ENCODE assay signal across 8 cellular contexts in the genomic region with DNA sequence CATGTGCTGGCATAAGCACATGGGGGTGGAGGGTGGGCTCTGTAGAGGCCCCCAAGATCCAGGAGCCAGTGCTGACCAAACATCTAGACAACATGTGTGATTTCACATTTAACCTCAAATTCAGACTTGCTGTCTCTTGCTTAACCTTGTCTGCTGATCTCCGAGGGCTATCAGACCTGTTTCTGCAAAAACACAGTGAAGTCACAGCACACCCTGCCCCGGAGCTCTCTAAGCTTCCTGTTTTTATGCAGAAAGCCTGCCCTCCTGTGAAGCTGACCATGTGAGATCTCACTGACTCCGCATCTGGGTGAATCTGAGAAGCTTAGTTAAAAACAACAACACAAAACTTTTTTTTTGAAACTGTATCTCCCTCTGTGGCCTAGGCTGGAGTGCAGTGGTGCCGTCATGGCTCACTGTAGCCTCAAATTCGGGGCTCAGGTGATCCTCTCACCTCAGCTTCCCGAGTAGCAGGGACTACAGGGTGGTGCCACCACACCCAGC. TPM values are rescaled to one million over a fixed set of nuclear protein-coding genes. Genes with fewer than 3 reads are reported as not detected.
DNase-seq lines count a peak whose midpoint lies in the region; ATAC-seq and TF ChIP-seq lines count a peak whose summit lies in the region.

No MANE protein-coding gene starts in this region.

- H2AK5ac ChIP-seq in H9 (ENCODE audit: insufficient read length, low read length) (no peak overlapping the region), trophoblast cell (ENCODE audit: low read length) (no peak overlapping the region)

- H3K4me3 ChIP-seq in trophoblast cell (ENCODE audit: low read depth, low read length): no peak overlapping the region

- no peak overlapping the region for H3K27ac ChIP-seq in H9 (ENCODE audit: insufficient read length, low read depth, low read length)
- peak overlapping the region; percentile 78 for H3K27ac ChIP-seq in epithelial cell of prostate
- peak overlapping the region; percentile 75 for H3K27ac ChIP-seq in trophoblast cell (ENCODE audit: low read depth, low read length)

- H3K79me1 ChIP-seq in H9 (ENCODE audit: insufficient read depth, low read depth, low read length, poor library complexity, severe bottlenecking) (no peaks in the 10 kb centered on the region), trophoblast cell (ENCODE audit: low read length) (peaks cover 8% of the 10 kb centered on the region)

- no CpG with 5 or more reads among the region's 6 CpGs for WGBS in H9 (ENCODE audit: extremely low coverage, insufficient read length, low lambda C conversion rate)
- no CpG with 5 or more reads among the region's 6 CpGs for WGBS in trophoblast cell (ENCODE audit: extremely low coverage, insufficient coverage, insufficient read length)

- H3K4me1 Mint-ChIP-seq in H9 (peaks cover 13 to 18% of the 10 kb centered on the region in 2 experiments), WTC11 (peaks cover 14% of the 10 kb centered on the region), chondrocyte (ENCODE audit: low read depth) (no peaks in the 10 kb centered on the region)

- no peak overlapping the region for H2BK20ac ChIP-seq in H9 (ENCODE audit: low read depth, low read length, poor library complexity, severe bottlenecking)

- intact Hi-C loops in posterior cingulate gyrus (cut with DNase I): no loop called here

- H2BK12ac ChIP-seq in H9 (ENCODE audit: insufficient read length, low read depth, low read length) (no peak overlapping the region), trophoblast cell (ENCODE audit: low read length) (no peak overlapping the region)

- H3K36me3 ChIP-seq in trophoblast cell (ENCODE audit: control insufficient read depth in 1 of 2, insufficient read depth in 2 of 2, low read length in 2 of 2): no peaks in the 10 kb centered on the region

- no peak overlapping the region for H3K4ac ChIP-seq in H9 (ENCODE audit: low read depth, low read length)
- no peak overlapping the region for H3K4ac ChIP-seq in trophoblast cell (ENCODE audit: low read depth, low read length)

- H3K4me3 Mint-ChIP-seq in H9 (no peak overlapping the region), WTC11 (no peak overlapping the region), chondrocyte (ENCODE audit: unreplicated experiment) (no peak overlapping the region)

- no peak for TF ChIP-seq CTCF in H9 (conservative IDR thresholded peaks at IDR 0.05)
- TF ChIP-seq CTCF in WTC11 (IDR thresholded peaks at IDR 0.05): no peak
- TF ChIP-seq CTCF in chondrocyte (IDR thresholded peaks at IDR 0.05): no peak

- DNase-seq in H9: no peak
- DNase-seq in WTC11 (ENCODE audit: low spot score): no peak
- DNase-seq in epithelial cell of prostate (ENCODE audit: low read depth, low spot score): peak; percentile 58
- peak; percentile 62 to 79 for DNase-seq in trophoblast cell
- no peak for DNase-seq in posterior cingulate gyrus
- DNase-seq in D341Med (ENCODE audit: low spot score): no peak
- no peak for DNase-seq in NCI-H2227 (lab: John Stamatoyannopoulos, UW; ENCODE audit: unreplicated experiment)
- no peak for DNase-seq in chondrocyte (ENCODE audit: low spot score)

- H3T11ph ChIP-seq in H9 (ENCODE audit: low read length): no peak overlapping the region

- no peak overlapping the region for H3K14ac ChIP-seq in H9 (ENCODE audit: insufficient read depth, low read length)
- H3K14ac ChIP-seq in trophoblast cell (ENCODE audit: low read length): no peak overlapping the region

- H3K27me3 ChIP-seq in H9 (ENCODE audit: insufficient read depth, low read length) (no peaks in the 10 kb centered on the region), trophoblast cell (ENCODE audit: insufficient read depth, low read length) (no peaks in the 10 kb centered on the region)

- H3K9me3 ChIP-seq in H9 (ENCODE audit: control insufficient read depth, low read depth, low read length) (no peaks in the 10 kb centered on the region), trophoblast cell (ENCODE audit: insufficient read depth, low read depth, low read length) (no peaks in the 10 kb centered on the region)

- H2BK5ac ChIP-seq in H9 (ENCODE audit: insufficient read length, low read length): no peak overlapping the region
- peak overlapping the region; percentile 47 for H2BK5ac ChIP-seq in trophoblast cell (ENCODE audit: low read depth, low read length, poor library complexity)

- H3K56ac ChIP-seq in H9 (ENCODE audit: insufficient read length, low read depth, low read length): no peak overlapping the region

- H3K23me2 ChIP-seq in H9 (ENCODE audit: insufficient read length, low read depth, low read length, poor library complexity, severe bottlenecking): no peaks in the 10 kb centered on the region

- no peaks in the 10 kb centered on the region for H3K9me3 Mint-ChIP-seq in H9
- no peaks in the 10 kb centered on the region for H3K9me3 Mint-ChIP-seq in WTC11
- H3K9me3 Mint-ChIP-seq in chondrocyte (ENCODE audit: low read depth): no peaks in the 10 kb centered on the region

- H4K8ac ChIP-seq in H9 (replicated peaks; ENCODE audit: insufficient read length, low read depth, low read length) (no peak overlapping the region), trophoblast cell (ENCODE audit: low read depth, low read length) (peak overlapping the region; percentile 64)

- H3K4me1 ChIP-seq in H9 (ENCODE audit: insufficient read depth, low read length) (peaks cover 5% of the 10 kb centered on the region; the same call in 1 of the 2 replicates), trophoblast cell (ENCODE audit: control insufficient read depth in 1 of 2, insufficient read depth in 2 of 2, low read length in 2 of 2) (peaks cover 6 to 14% of the 10 kb centered on the region in 2 experiments)

- POLR2A ChIA-PET in WTC11 (lab: Charles Lee): no interaction called here

- CTCF ChIA-PET in WTC11 (lab: Charles Lee): interaction anchor here (1.5 to 3.8 kb wide), 4 partner anchors 12 to 35 kb away, joined by 4 to 17 read pairs (median 7); partner anchors contain the start of gene DUS2

- H4K5ac ChIP-seq in H9 (ENCODE audit: insufficient read length, low read depth, low read length): no peak overlapping the region

- H3K18ac ChIP-seq in H9 (ENCODE audit: insufficient read length, low read depth, low read length) (peak overlapping the region; percentile 15), trophoblast cell (ENCODE audit: low read length) (no peak overlapping the region)

- H3K23ac ChIP-seq in H9 (ENCODE audit: insufficient read length, low read depth, low read length) (no peak overlapping the region), trophoblast cell (ENCODE audit: low read length) (no peak overlapping the region)

- H4K91ac ChIP-seq in H9 (ENCODE audit: insufficient read length, low read depth, low read length): no peak overlapping the region
- H4K91ac ChIP-seq in trophoblast cell (ENCODE audit: low read depth, low read length): peak overlapping the region; percentile 88

- H3K9ac ChIP-seq in H9 (ENCODE audit: extremely low read depth, insufficient read length, low read length) (no peak overlapping the region), trophoblast cell (ENCODE audit: low read length) (no peak overlapping the region)

- peaks cover 6% of the 10 kb centered on the region for H3K27me3 Mint-ChIP-seq in H9 (ENCODE audit: low read depth)
- H3K27me3 Mint-ChIP-seq in WTC11 (ENCODE audit: low read depth): no peaks in the 10 kb centered on the region; the same call in 1 of the 2 replicates
- H3K27me3 Mint-ChIP-seq in chondrocyte (ENCODE audit: low read depth): peaks cover 3% of the 10 kb centered on the region

- H2BK15ac ChIP-seq in H9 (ENCODE audit: low read depth, low read length): no peak overlapping the region

- H2AFZ ChIP-seq in H9 (ENCODE audit: low read length): no peak overlapping the region
- H2AFZ ChIP-seq in trophoblast cell (ENCODE audit: insufficient read depth, low read length, poor library complexity): peak overlapping the region; percentile 28

- H3K27ac Mint-ChIP-seq in H9: peak overlapping the region; percentile 7 to 72 (median 70); a peak in 3 of 7 replicates
- H3K27ac Mint-ChIP-seq in WTC11: peak overlapping the region; percentile 48
- no peak overlapping the region for H3K27ac Mint-ChIP-seq in chondrocyte (ENCODE audit: unreplicated experiment)

- peak; percentile 66 for ATAC-seq in WTC11

- H3K79me2 ChIP-seq in H9 (ENCODE audit: insufficient read depth, low read length) (no peaks in the 10 kb centered on the region), trophoblast cell (ENCODE audit: control insufficient read depth, insufficient read depth, low read length, poor library complexity) (no peaks in the 10 kb centered on the region)

- H3K4me2 ChIP-seq in H9 (ENCODE audit: insufficient read depth, insufficient read length, low read length) (no peak overlapping the region), trophoblast cell (ENCODE audit: low read length) (peak overlapping the region; percentile 15)

- H4K20me1 ChIP-seq in H9 (ENCODE audit: control insufficient read depth, insufficient read depth, insufficient read length): no peaks in the 10 kb centered on the region

- no peak overlapping the region for H4K12ac ChIP-seq in trophoblast cell (ENCODE audit: low read depth, low read length)

- H3K36me3 Mint-ChIP-seq in H9 (ENCODE audit: insufficient read depth in 1 of 3, low read depth in 3 of 3) (no peaks in the 10 kb centered on the region), WTC11 (no peaks in the 10 kb centered on the region), chondrocyte (ENCODE audit: low read depth) (no peaks in the 10 kb centered on the region)

- H2BK120ac ChIP-seq in H9 (ENCODE audit: low read depth, low read length, poor library complexity, severe bottlenecking): no peak overlapping the region
- H2BK120ac ChIP-seq in trophoblast cell (ENCODE audit: insufficient read depth, low read length, poor library complexity): no peak overlapping the region

RNA-seq across cellular contexts. Expression of gene DPEP2, which starts 6.6 kb away (rescaled TPM):
- total RNA-seq in H9 (2021) (not detected in 2 replicates), WTC11 (2021) (0.13 to 0.25 TPM in 2 of 3 replicates, not detected in the other), chondrocyte (not detected in 3 replicates)
- polyA plus RNA-seq in trophoblast cell (2013): 0.08 TPM in 2 replicates

RNA-seq across cellular contexts. Expression of gene DPEP2NB, which starts 9.9 kb away (rescaled TPM):
- total RNA-seq in H9 (2021): not detected in 2 replicates
- 0.32 TPM in 1 of 3 replicates, not detected in the others for total RNA-seq in WTC11 (2021)
- polyA plus RNA-seq in trophoblast cell (2013): 0.40 and 0.72 TPM in 2 replicates
- total RNA-seq in chondrocyte: not detected in 3 replicates

RNA-seq across cellular contexts. Expression of gene DDX28, which starts 17.2 kb away (rescaled TPM):
- total RNA-seq in H9 (2021) (21.8 and 22.9 TPM in 2 replicates), WTC11 (2021) (15.2 to 18.3 TPM (median 17.7 TPM) in 3 replicates), chondrocyte (5.8 to 6.7 TPM (median 6.6 TPM) in 3 replicates)
- polyA plus RNA-seq in trophoblast cell (2013): 6.3 and 6.5 TPM in 2 replicates

RNA-seq across cellular contexts. Expression of gene DUS2, which starts 17.2 kb away (rescaled TPM):
- total RNA-seq in H9 (2021) (26.0 and 28.5 TPM in 2 replicates), WTC11 (2021) (23.5 to 27.9 TPM (median 25.8 TPM) in 3 replicates), chondrocyte (12.2 to 15.9 TPM (median 12.7 TPM) in 3 replicates)
- polyA plus RNA-seq in trophoblast cell (2013): 7.3 and 7.7 TPM in 2 replicates

RNA-seq across cellular contexts. Expression of gene DPEP3, which starts 25.5 kb away (rescaled TPM):
- 0.59 and 0.68 TPM in 2 replicates for total RNA-seq in H9 (2021)
- total RNA-seq in WTC11 (2021): 1.6 to 2.7 TPM (median 2.5 TPM) in 3 replicates
- 0.03 and 0.06 TPM in 2 replicates for polyA plus RNA-seq in trophoblast cell (2013)
- not detected in 3 replicates for total RNA-seq in chondrocyte

Comparison
In these comparisons a context has a peak if more than half of its experiments do, and no peak if none do; other contexts are left out.
1. DNase-seq: peak in epithelial cell of prostate (single experiment) and trophoblast cell (2 of 2); none in H9 (single experiment), WTC11 (single experiment), posterior cingulate gyrus (0 of 10), D341Med (single experiment), NCI-H2227 (single experiment) and chondrocyte (single experiment).